ENCODE assay signal across 8 cellular contexts in genomic region chr5:139561655-139562451, GRCh38. TPM values are rescaled to one million over a fixed set of nuclear protein-coding genes. Genes with fewer than 3 reads are reported as not detected.
A peak's percentile ranks its signal among the peaks of the same experiment; 100 is the strongest.
DNase-seq lines count a peak whose midpoint lies in the region; ATAC-seq and TF ChIP-seq lines count a peak whose summit lies in the region.

No MANE protein-coding gene starts in this region.

- peak overlapping the region; percentile 95 to 98 (median 96) for H3K4me3 Mint-ChIP-seq in brain

- peak; percentile 16 for ATAC-seq in GM19372 (IDR thresholded peaks at IDR 0.05; ENCODE audit: low read depth, unreplicated experiment)
- ATAC-seq in HG03442 (IDR thresholded peaks at IDR 0.05; ENCODE audit: unreplicated experiment) = peak; percentile 14
- ATAC-seq in SK-N-SH treated with all-trans-retinoic acid at 6 μM for 48 hours = peak; percentile 60

- TF ChIP-seq CTCF in brain (conservative IDR thresholded peaks at IDR 0.05) = no peak

- H3K9me3 Mint-ChIP-seq in brain = peaks cover 0 to 4% (median 0%) of the 10 kb centered on the region in 5 experiments

- H3K27ac Mint-ChIP-seq in brain = peak overlapping the region; percentile 94 to 99 (median 96)

- DNase-seq in C1 segment of cervical spinal cord (lab: John Stamatoyannopoulos, UW) = peak in 9 of 14 donors; percentile 46 to 77 (median 65)
- peak; percentile 70 for DNase-seq in iPS-NIHi11 (ENCODE audit: low spot score)
- peak; percentile 19 to 23 for DNase-seq in stimulated activated CD4-positive, alpha-beta T cell treated with anti-CD3 and anti-CD28 coated beads, Interleukin-12 subunit alpha, Interleukin-12 subunit beta, amount 100 ng/mL, for 24 hours (ENCODE audit: low read depth in 2 of 2)
- no peak for DNase-seq in NCI-H1092 treated with DMSO at 0.1 percent for 48 hours (lab: John Stamatoyannopoulos, UW)

- peaks cover 11% of the 10 kb centered on the region for H3K27me3 Mint-ChIP-seq in brain

- H3K36me3 Mint-ChIP-seq in brain = peaks cover 47% of the 10 kb centered on the region

- peaks cover 55% of the 10 kb centered on the region for H3K4me1 Mint-ChIP-seq in brain

TF ChIP-seq in SK-N-SH treated with all-trans-retinoic acid at 6 μM for 48 hours, 23 proteins besides CTCF, POLR2A, EP300 and RAD21:
- TF ChIP-seq ZNF70 (CRISPR knock-in tag; IDR thresholded peaks at IDR 0.05) (no peak), RARB (CRISPR knock-in tag; IDR thresholded peaks at IDR 0.05) (no peak), ARNTL (CRISPR knock-in tag; IDR thresholded peaks at IDR 0.05; ENCODE audit: borderline replicate concordance, low read depth) (no peak), CREB5 (CRISPR knock-in tag; IDR thresholded peaks at IDR 0.05; ENCODE audit: low read depth) (no peak), PPARA (CRISPR knock-in tag; IDR thresholded peaks at IDR 0.05; ENCODE audit: borderline replicate concordance) (no peak), TOX (CRISPR knock-in tag; IDR thresholded peaks at IDR 0.05; ENCODE audit: borderline replicate concordance) (no peak), ZNF8 (CRISPR knock-in tag; IDR thresholded peaks at IDR 0.05) (no peak), BACH2 (CRISPR knock-in tag; IDR thresholded peaks at IDR 0.05; ENCODE audit: borderline replicate concordance) (no peak), TSHZ2 (CRISPR knock-in tag; IDR thresholded peaks at IDR 0.05) (no peak), ZFP30 (CRISPR knock-in tag; IDR thresholded peaks at IDR 0.05) (no peak), ESRRG (CRISPR knock-in tag; IDR thresholded peaks at IDR 0.05) (no peak), PATZ1 (CRISPR knock-in tag; IDR thresholded peaks at IDR 0.05; ENCODE audit: borderline replicate concordance) (no peak), ISL1 (CRISPR knock-in tag; IDR thresholded peaks at IDR 0.05) (no peak), TCF4 (CRISPR knock-in tag; IDR thresholded peaks at IDR 0.05; ENCODE audit: borderline replicate concordance) (no peak), ZC3H10 (CRISPR knock-in tag; IDR thresholded peaks at IDR 0.05) (no peak), SNAI2 (CRISPR knock-in tag; IDR thresholded peaks at IDR 0.05) (no peak)

RNA-seq across cellular contexts. Expression of gene UBE2D2, which starts 0.7 kb away (rescaled TPM):
- 182 TPM for polyA plus RNA-seq in brain (ENCODE audit: insufficient read depth, low read depth, low replicate concordance)
